ENCODE assay signal across 14 cellular contexts in the genomic region with DNA sequence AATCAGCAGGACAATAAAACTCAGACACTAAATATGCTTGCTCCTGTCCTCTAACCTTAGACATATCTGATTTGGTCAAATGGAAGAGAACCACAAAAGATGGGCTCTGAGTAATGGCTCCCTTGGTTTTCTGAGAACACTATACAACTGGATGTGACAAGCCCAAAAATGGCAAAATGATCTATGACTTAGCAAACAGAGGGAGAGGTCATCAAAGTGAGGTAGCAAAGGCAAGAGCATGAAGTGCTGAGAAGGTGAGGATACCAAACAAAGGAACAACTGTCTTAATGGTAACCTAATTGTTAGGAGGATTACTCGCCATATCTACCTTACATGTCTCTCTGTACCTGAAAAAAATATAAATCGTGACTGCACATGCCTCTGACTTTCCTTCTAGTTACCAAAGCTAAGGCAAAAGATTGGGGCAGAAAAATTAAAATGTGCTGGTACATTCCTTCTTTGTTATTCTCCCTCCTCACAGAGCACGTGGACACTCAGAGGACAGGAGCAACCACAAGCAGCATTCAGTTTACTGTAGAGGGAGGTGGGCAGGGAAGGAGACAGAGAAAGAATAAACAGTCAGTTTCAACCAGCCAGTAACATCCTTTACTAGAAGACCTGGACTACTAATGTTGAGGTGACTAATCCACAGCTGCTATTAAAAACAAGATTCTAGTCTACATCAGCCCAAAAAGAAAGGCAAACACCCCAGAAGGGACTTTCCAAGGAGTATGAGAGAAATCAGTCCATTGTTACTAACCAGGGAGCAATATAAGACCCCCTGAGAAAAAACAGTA.
DNase-seq lines count a peak whose midpoint lies in the region; ATAC-seq, FAIRE-seq and TF ChIP-seq lines count a peak whose summit lies in the region.
"Had no signal": no experiment of that assay in that cellular context is flagged by ENCODE, and none has a peak within 500 bp of the region (broad histone marks: within the 10 kb centered on the region; RNA-seq: fewer than 3 reads in every experiment).

No MANE protein-coding gene starts in this region.

- WGBS in HepG2 (ENCODE audit: low lambda C conversion rate), result 49% methylated on average over 3 of the region's 3 CpGs
- 88% methylated on average over 3 of the region's 3 CpGs for WGBS in right lobe of liver (ENCODE audit: insufficient coverage, low coverage, low lambda C conversion rate, missing lambda C conversion rate)
- 80 to 94% methylated on average over 1 to 2 of the region's 3 CpGs for WGBS in endodermal cell (ENCODE audit: insufficient coverage in 1 of 2, insufficient read length in 1 of 2), 2 experiments
- WGBS in transverse colon (ENCODE audit: low coverage in 1 of 2), 2 donors, result 85 to 93% methylated on average over 2 to 3 of the region's 3 CpGs

- peaks cover 49% of the 10 kb centered on the region for H3K36me3 Mint-ChIP-seq in endodermal cell (ENCODE audit: low read depth)
- H3K36me3 Mint-ChIP-seq: IgD-negative memory B cell had no signal

- TF ChIP-seq POLR2A in HepG2 (IDR thresholded peaks at IDR 0.05; ENCODE audit: insufficient read depth in 1 of 2, low read depth in 2 of 2, low read length in 2 of 2) (no peak), right lobe of liver (IDR thresholded peaks at IDR 0.05) (no peak), transverse colon (IDR thresholded peaks at IDR 0.05) (no peak)

- no peaks in the 10 kb centered on the region for H3K9me3 ChIP-seq in HepG2 (ENCODE audit: low read length)
- no peaks in the 10 kb centered on the region for H3K9me3 ChIP-seq in right lobe of liver
- peaks cover 20% of the 10 kb centered on the region for H3K9me3 ChIP-seq in endodermal cell (ENCODE audit: control insufficient read depth, low read length)
- H3K9me3 ChIP-seq in transverse colon, result no peaks in the 10 kb centered on the region
- H3K9me3 ChIP-seq: prostate gland had no signal

- H3K9me3 Mint-ChIP-seq in endodermal cell, result no peaks in the 10 kb centered on the region
- H3K9me3 Mint-ChIP-seq: CD14-positive monocyte, IgD-negative memory B cell had no signal

- POLR2A ChIA-PET in HepG2 (lab: Yijun Ruan, JAX), result no interaction called here

- peak overlapping the region; percentile 47 for H3K27ac ChIP-seq in HepG2 (ENCODE audit: extremely low read length, insufficient read depth, low read length)
- no peak overlapping the region for H3K27ac ChIP-seq in right lobe of liver
- H3K27ac ChIP-seq in endodermal cell (ENCODE audit: low read depth, low read length), result no peak overlapping the region
- H3K27ac ChIP-seq in transverse colon, result peak overlapping the region in 1 of 4 donors; percentile 23
- H3K27ac ChIP-seq: prostate gland had no signal

- ATAC-seq in HepG2, result peak; percentile 70
- ATAC-seq in right lobe of liver, result no peak
- ATAC-seq in GM19452 (IDR thresholded peaks at IDR 0.05; ENCODE audit: unreplicated experiment), result no peak

- no peak for TF ChIP-seq RAD21 in HepG2 (CRISPR knock-in tag; IDR thresholded peaks at IDR 0.05)

- H3K4me3 ChIP-seq in HepG2 (replicated peaks in 1 of 3; ENCODE audit: insufficient read depth in 1 of 3, low read depth in 2 of 3, low read length in 3 of 3), result no peak overlapping the region
- H3K4me3 ChIP-seq in right lobe of liver, result no peak overlapping the region
- H3K4me3 ChIP-seq in endodermal cell (ENCODE audit: low read length), result no peak overlapping the region
- H3K4me3 ChIP-seq in transverse colon, result no peak overlapping the region
- H3K4me3 ChIP-seq: prostate gland had no signal

- H4K20me1 ChIP-seq in HepG2 (ENCODE audit: insufficient read depth, low read length), result peaks cover 9% of the 10 kb centered on the region

- no peak overlapping the region for H2AFZ ChIP-seq in HepG2 (ENCODE audit: low read length)

- DNase-seq in HepG2 (ENCODE audit: low spot score), result peak; percentile 67
- no peak for DNase-seq in right lobe of liver
- DNase-seq in LHCN-M2 (ENCODE audit: low read depth), result peak; percentile 37
- DNase-seq in endodermal cell, result no peak
- no peak for DNase-seq in NCI-H345 (lab: John Stamatoyannopoulos, UW)
- DNase-seq in NCI-H2029 treated with DMSO at 0.1 percent for 48 hours (lab: John Stamatoyannopoulos, UW), result no peak
- DNase-seq in transverse colon, result no peak
- DNase-seq: NCI-H226 had no signal

- TF ChIP-seq CTCF in HepG2 (CRISPR knock-in tag; IDR thresholded peaks at IDR 0.05) (no peak), right lobe of liver (IDR thresholded peaks at IDR 0.05) (no peak), endodermal cell (conservative IDR thresholded peaks at IDR 0.05) (no peak), transverse colon (IDR thresholded peaks at IDR 0.05) (no peak)

- intact Hi-C loops in HepG2 (cut with micrococcal nuclease; ENCODE audit: unreplicated experiment) (loop anchor here (2.0 kb wide), 1 partner anchor 18 kb away; no protein-coding TSS in a partner anchor), right lobe of liver (cut with DNase I) (no loop called here), transverse colon (cut with DNase I; ENCODE audit: low total_unique reads) (no loop called here)

- H3K4me1 ChIP-seq in HepG2 (ENCODE audit: insufficient read depth, low read length), result peaks cover 46% of the 10 kb centered on the region
- no peaks in the 10 kb centered on the region for H3K4me1 ChIP-seq in right lobe of liver
- peaks cover 7% of the 10 kb centered on the region for H3K4me1 ChIP-seq in endodermal cell (ENCODE audit: control insufficient read depth, insufficient read depth, low read length)
- H3K4me1 ChIP-seq in transverse colon, result peaks cover 0 to 17% (median 7%) of the 10 kb centered on the region in 4 donors
- H3K4me1 ChIP-seq: prostate gland had no signal

- H3K27me3 Mint-ChIP-seq in endodermal cell (ENCODE audit: insufficient read depth), result no peaks in the 10 kb centered on the region
- H3K27me3 Mint-ChIP-seq: IgD-negative memory B cell had no signal

- no peak for FAIRE-seq in HepG2 (lab: Jason Lieb, UNC)
- FAIRE-seq: bronchial epithelial cell, urothelium cell line had no signal

- TF ChIP-seq EP300 in HepG2 (IDR thresholded peaks at IDR 0.05; ENCODE audit: low read depth in 2 of 2, low read length in 2 of 2) (no peak), HepG2 (CRISPR knock-in tag; IDR thresholded peaks at IDR 0.05; ENCODE audit: borderline replicate concordance) (no peak), transverse colon (IDR thresholded peaks at IDR 0.05; ENCODE audit: low read depth) (no peak)

- H3K27me3 ChIP-seq in HepG2 (ENCODE audit: control insufficient read depth in 1 of 2, insufficient read depth in 2 of 2, low read length in 2 of 2), result no peaks in the 10 kb centered on the region
- no peaks in the 10 kb centered on the region for H3K27me3 ChIP-seq in right lobe of liver
- no peaks in the 10 kb centered on the region for H3K27me3 ChIP-seq in endodermal cell (ENCODE audit: control insufficient read depth, insufficient read depth, low read length, poor library complexity, severe bottlenecking)
- no peaks in the 10 kb centered on the region for H3K27me3 ChIP-seq in transverse colon

- BruUV-seq in HepG2 (replicated peaks; lab: Mats Ljungman, UMichigan), result no TSS peak

- in situ Hi-C loops in HepG2 (cut with HindIII; ENCODE audit: extremely low pct_ligation_motif_present, low pct_unique_long_range_greater_than_20kb), result no loop called here
- in situ Hi-C loops in transverse colon (cut with MboI; ENCODE audit: low pct_ligation_motif_present in 1 of 4, low pct_unique_long_range_greater_than_20kb in 1 of 4, low sequenced_read_pairs in 3 of 4), result no loop called here

- H3K9ac ChIP-seq in HepG2 (ENCODE audit: insufficient read depth, low read depth, low read length), result no peak overlapping the region
- H3K9ac ChIP-seq in endodermal cell (ENCODE audit: extremely low read depth, low read length, poor library complexity, severe bottlenecking), result no peak overlapping the region

- no peak overlapping the region for H3K4me2 ChIP-seq in HepG2 (ENCODE audit: low read depth, low read length)

- peaks cover 22% of the 10 kb centered on the region for H3K79me2 ChIP-seq in HepG2 (ENCODE audit: insufficient read depth, low read length)

- CTCF ChIA-PET in HepG2 (lab: Yijun Ruan, JAX; ENCODE audit: low intra/inter-chr PET ratio, low total read pairs), result no interaction called here

- peaks cover 40% of the 10 kb centered on the region for H3K4me1 Mint-ChIP-seq in endodermal cell

- H3K36me3 ChIP-seq in HepG2 (replicated peaks in 1 of 2; ENCODE audit: control insufficient read depth in 1 of 2, insufficient read depth in 2 of 2, low read length in 2 of 2) (peaks cover 7 to 52% of the 10 kb centered on the region in 2 experiments), right lobe of liver (peaks cover 0 to 20% (median 0%) of the 10 kb centered on the region in 4 donors), endodermal cell (ENCODE audit: control insufficient read depth, insufficient read depth, low read length) (peaks cover 67% of the 10 kb centered on the region), transverse colon (peaks cover 0 to 7% (median 3%) of the 10 kb centered on the region in 4 donors)

- no peak overlapping the region for H3K4me3 Mint-ChIP-seq in endodermal cell
- H3K4me3 Mint-ChIP-seq: CD14-positive monocyte, IgD-negative memory B cell had no signal

- peak overlapping the region; percentile 74 for H3K27ac Mint-ChIP-seq in endodermal cell
- H3K27ac Mint-ChIP-seq: CD14-positive monocyte had no signal

TF ChIP-seq in HepG2, 621 proteins besides CTCF, POLR2A, EP300 and RAD21 (continues in another document):
- TF ChIP-seq PPARG (CRISPR knock-in tag; conservative IDR thresholded peaks at IDR 0.05) (0 out of 2 replicates have a peak, but pooled peaks have one; percentile 53), SAP130 (CRISPR knock-in tag; IDR thresholded peaks at IDR 0.05; ENCODE audit: low read depth) (peak; percentile 38; the same call in 1 of the 2 replicates)

Comparison
In these comparisons a context has a peak if more than half of its experiments do, and no peak if none do; other contexts are left out.
1. DNase-seq: peak in HepG2 (single experiment) and LHCN-M2 (single experiment); none in right lobe of liver (0 of 3), endodermal cell (single experiment), NCI-H345 (single experiment), NCI-H2029 treated with DMSO at 0.1 percent for 48 hours (single experiment) and transverse colon (single experiment).